Comparison of ENCODE assay signal across 20 cellular contexts in genomic region chr5:86795659-86796058, GRCh38.
"Had no signal": no experiment of that assay in that cellular context is flagged by ENCODE, and none has a peak within 500 bp of the region (broad histone marks: within the 10 kb centered on the region; RNA-seq: fewer than 3 reads in every experiment).

No MANE protein-coding gene starts in this region.

- H3K27me3 ChIP-seq: colonic mucosa, hepatocyte, ovary, right atrium auricular region, suprapubic skin, thyroid gland had no signal

- H3K9me3 ChIP-seq: colonic mucosa, ovary, right atrium auricular region, suprapubic skin, thyroid gland had no signal

- H3K27ac ChIP-seq: colonic mucosa, hepatocyte, ovary, right atrium auricular region, suprapubic skin, thyroid gland had no signal

- H3K27ac Mint-ChIP-seq: naive B cell, type B pancreatic cell had no signal

- FAIRE-seq: small intestine, urothelium cell line had no signal

- ATAC-seq: left colon; left ventricle myocardium superior; stimulated activated naive CD8-positive, alpha-beta T cell treated with anti-CD3 and anti-CD28 coated beads, Interleukin-15, Interleukin-2, amounts not matched to agents 100 U/mL and 50 U/mL, for 24 hours had no signal

- H3K36me3 ChIP-seq: colonic mucosa, ovary, right atrium auricular region, suprapubic skin, thyroid gland had no signal

- H3K27me3 Mint-ChIP-seq: type B pancreatic cell had no signal

- H3K4me3 Mint-ChIP-seq: naive B cell, type B pancreatic cell had no signal

- H3K9me3 Mint-ChIP-seq: type B pancreatic cell had no signal

- H3K79me2 ChIP-seq: hepatocyte had no signal

- DNase-seq: colonic mucosa; dermis blood vessel endothelial cell; foreskin melanocyte; head of caudate nucleus; left colon; left ventricle myocardium superior; mesenchymal stem cell; naive B cell; nucleus accumbens; ovary; small intestine; stimulated activated CD4-positive, alpha-beta T cell treated with anti-CD3 and anti-CD28 coated beads, Interleukin-12 subunit alpha, Interleukin-12 subunit beta, amount 100 ng/mL, for 4 hours; stimulated activated naive CD8-positive, alpha-beta T cell treated with anti-CD3 and anti-CD28 coated beads, Interleukin-15, Interleukin-2, amounts not matched to agents 100 U/mL and 50 U/mL, for 24 hours; thyroid gland had no signal

- H3K36me3 Mint-ChIP-seq: naive B cell, type B pancreatic cell had no signal

- H3K4me1 ChIP-seq: colonic mucosa, right atrium auricular region, suprapubic skin, thyroid gland had no signal

- H3K4me1 Mint-ChIP-seq: naive B cell had no signal

- H2AFZ ChIP-seq: hepatocyte had no signal

- H3K4me3 ChIP-seq: colonic mucosa, hepatocyte, lung, ovary, right atrium auricular region, suprapubic skin, thyroid gland had no signal

- H3K4me2 ChIP-seq: hepatocyte had no signal
